ENCODE assay signal across 9 cellular contexts in genomic region chr3:39141211-39141995, GRCh38. TPM values are rescaled to one million over a fixed set of nuclear protein-coding genes. Genes with fewer than 3 reads are reported as not detected.
A peak's percentile ranks its signal among the peaks of the same experiment; 100 is the strongest.
DNase-seq lines count a peak whose midpoint lies in the region; ATAC-seq, FAIRE-seq and TF ChIP-seq lines count a peak whose summit lies in the region.
"Had no signal": no experiment of that assay in that cellular context is flagged by ENCODE, and none has a peak within 500 bp of the region (broad histone marks: within the 10 kb centered on the region; RNA-seq: fewer than 3 reads in every experiment).

No MANE protein-coding gene starts in this region.

- no peaks in the 10 kb centered on the region for H3K9me3 Mint-ChIP-seq in T-helper 2 cell treated with Interferon-gamma antibody and Interleukin-4, amounts not matched to agents 5 μg/mL and 100 μg/mL, for 36 hours

- no peak for TF ChIP-seq CTCF in D721Med (IDR thresholded peaks at IDR 0.05; ENCODE audit: insufficient read depth, missing control alignments)

- no peaks in the 10 kb centered on the region for H3K27me3 Mint-ChIP-seq in T-helper 2 cell treated with Interferon-gamma antibody and Interleukin-4, amounts not matched to agents 5 μg/mL and 100 μg/mL, for 36 hours (ENCODE audit: low read depth)

- no peak overlapping the region for H3K4me3 Mint-ChIP-seq in T-helper 2 cell treated with Interferon-gamma antibody and Interleukin-4, amounts not matched to agents 5 μg/mL and 100 μg/mL, for 36 hours

- no peak overlapping the region for H3K27ac Mint-ChIP-seq in T-helper 2 cell treated with Interferon-gamma antibody and Interleukin-4, amounts not matched to agents 5 μg/mL and 100 μg/mL, for 36 hours

- H3K36me3 Mint-ChIP-seq in T-helper 2 cell treated with Interferon-gamma antibody and Interleukin-4, amounts not matched to agents 5 μg/mL and 100 μg/mL, for 36 hours (ENCODE audit: low read depth) = peaks cover 42% of the 10 kb centered on the region

- FAIRE-seq in D721Med (lab: Jason Lieb, UNC) = no peak

- ATAC-seq in HG03045 (IDR thresholded peaks at IDR 0.05; ENCODE audit: unreplicated experiment) = no peak
- ATAC-seq in GM19455 (IDR thresholded peaks at IDR 0.05; ENCODE audit: unreplicated experiment) = no peak

- peak; percentile 37 for DNase-seq in AG08396 (ENCODE audit: low spot score)
- DNase-seq in HUDEP-2 (lab: John Stamatoyannopoulos, UW; ENCODE audit: unreplicated experiment in 76 of 76) = peak in 40 of 76 experiments; percentile 7 to 60 (median 23)
- peak; percentile 20 for DNase-seq in cerebellar cortex (ENCODE audit: low spot score)
- peak; percentile 76 for DNase-seq in mucosa of gallbladder (ENCODE audit: low spot score)
- DNase-seq in T-helper 2 cell treated with Interferon-gamma antibody and Interleukin-4, amounts not matched to agents 5 μg/mL and 100 μg/mL, for 36 hours (ENCODE audit: low spot score) = no peak
- DNase-seq in D721Med (ENCODE audit: insufficient read length, low spot score) = no peak

- peaks cover 11% of the 10 kb centered on the region for H3K4me1 Mint-ChIP-seq in T-helper 2 cell treated with Interferon-gamma antibody and Interleukin-4, amounts not matched to agents 5 μg/mL and 100 μg/mL, for 36 hours (ENCODE audit: low read depth)

RNA-seq across cellular contexts. Expression of gene CSRNP1, which starts 12.0 kb away (rescaled TPM):
- 21.7 TPM for total RNA-seq in mucosa of gallbladder

RNA-seq across cellular contexts. Expression of gene TTC21A, which starts 33.9 kb away (rescaled TPM):
- 13.4 TPM for total RNA-seq in mucosa of gallbladder

RNA-seq across cellular contexts. Expression of gene GORASP1, which starts 34.0 kb away (rescaled TPM):
- 84.3 TPM for total RNA-seq in mucosa of gallbladder

RNA-seq across cellular contexts. Expression of gene XIRP1, which starts 51.0 kb away (rescaled TPM):
- total RNA-seq in mucosa of gallbladder = 0.09 TPM
- total RNA-seq: pulmonary artery endothelial cell had no signal

Comparison
In these comparisons a context has a peak if more than half of its experiments do, and no peak if none do; other contexts are left out.
1. DNase-seq: peak in AG08396 (single experiment), HUDEP-2 (40 of 76), cerebellar cortex (single experiment) and mucosa of gallbladder (single experiment); none in T-helper 2 cell treated with Interferon-gamma antibody and Interleukin-4, amounts not matched to agents 5 μg/mL and 100 μg/mL, for 36 hours (single experiment) and D721Med (single experiment).